In the genomic region with DNA sequence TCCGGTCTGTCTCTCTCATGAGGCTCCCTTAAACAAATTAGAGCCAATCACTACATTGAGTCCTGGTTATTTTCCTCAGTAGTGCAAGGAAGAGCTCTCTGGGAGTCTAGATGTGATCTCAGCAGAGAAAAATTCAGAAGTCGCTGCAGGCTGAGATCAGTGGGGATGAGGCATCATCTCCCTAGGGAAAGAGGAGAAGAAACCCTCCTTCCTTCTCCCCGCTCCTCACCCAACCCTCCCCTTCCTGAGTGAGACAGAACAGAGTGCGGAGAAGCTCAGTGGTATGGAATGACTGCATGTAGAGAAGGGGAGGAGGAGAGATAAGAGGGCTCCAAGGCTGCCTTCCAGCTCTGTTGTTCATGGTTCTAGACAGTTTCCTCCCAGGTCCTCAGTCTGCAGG, we compare ENCODE assay signal across 14 cellular contexts.
DNase-seq lines count a peak whose midpoint lies in the region; ATAC-seq and TF ChIP-seq lines count a peak whose summit lies in the region.
"Had no signal": no experiment of that assay in that cellular context is flagged by ENCODE, and none has a peak within 500 bp of the region (broad histone marks: within the 10 kb centered on the region; RNA-seq: fewer than 3 reads in every experiment).

No MANE protein-coding gene starts in this region.

- ATAC-seq in stimulated activated effector memory CD8-positive, alpha-beta T cell treated with anti-CD3 and anti-CD28 coated beads, Interleukin-12 subunit alpha, Interleukin-12 subunit beta, amount 100 ng/mL, for 72 hours = peak; percentile 28
- no peak for ATAC-seq in GM19351 (IDR thresholded peaks at IDR 0.05; ENCODE audit: unreplicated experiment)
- ATAC-seq in activated T-cell treated with anti-CD3 and anti-CD28 coated beads, Interleukin-2, amount 50 U/mL, for 72 hours (replicated peaks in 1 of 2) = no peak
- ATAC-seq: GM23338 had no signal

- peak; percentile 90 for DNase-seq in MCF 10A (ENCODE audit: unreplicated experiment)
- no peak for DNase-seq in breast epithelium (ENCODE audit: low spot score in 2 of 2)
- DNase-seq in SK-N-SH = peak; percentile 2
- peak; percentile 97 for DNase-seq in fibroblast of the aortic adventitia (ENCODE audit: low read depth)
- no peak for DNase-seq in stimulated activated effector memory CD8-positive, alpha-beta T cell treated with anti-CD3 and anti-CD28 coated beads, Interleukin-12 subunit alpha, Interleukin-12 subunit beta, amount 100 ng/mL, for 72 hours (ENCODE audit: low spot score in 2 of 2)
- DNase-seq in activated naive CD4-positive, alpha-beta T cell treated with anti-CD3 and anti-CD28 coated beads, Interleukin-2, amount 10 ng/mL, durations not matched to agents 7 days and 5 days = no peak
- DNase-seq in activated T-cell treated with anti-CD3 and anti-CD28 coated beads, Interleukin-2, amount 50 U/mL, for 72 hours = no peak
- DNase-seq: activated CD8-positive, alpha-beta memory T cell treated with anti-CD3 and anti-CD28 coated beads, Interleukin-2, amount 50 U/mL, for 48 hours; glutamatergic neuron had no signal

- no peaks in the 10 kb centered on the region for H4K20me1 ChIP-seq in SK-N-SH (ENCODE audit: insufficient read depth)

- H3K79me2 ChIP-seq in SK-N-SH (ENCODE audit: insufficient read depth) = peaks cover 39% of the 10 kb centered on the region

- no peak overlapping the region for H3K4me3 ChIP-seq in breast epithelium
- no peak overlapping the region for H3K4me3 ChIP-seq in SK-N-SH (ENCODE audit: low read depth in 2 of 2, low read length in 1 of 2)
- no peak overlapping the region for H3K4me3 ChIP-seq in fibroblast of the aortic adventitia (ENCODE audit: low read depth, low read length)
- H3K4me3 ChIP-seq: cardiac muscle cell, GM23338 had no signal

- CTCF ChIA-PET in MCF 10A (lab: Yijun Ruan, JAX) = interaction anchor here (0.7 to 0.9 kb wide), 2 partner anchors 10 to 418 kb away, joined by 3 to 4 read pairs; no protein-coding TSS in a partner anchor
- CTCF ChIA-PET in SK-N-SH (lab: Yijun Ruan, JAX) = no interaction called here
- CTCF ChIA-PET in activated naive CD4-positive, alpha-beta T cell treated with anti-CD3 and anti-CD28 coated beads, Interleukin-2, amount 10 ng/mL, durations not matched to agents 7 days and 5 days (lab: Charles Lee) = no interaction called here

- TF ChIP-seq RAD21 in SK-N-SH (IDR thresholded peaks at IDR 0.05; ENCODE audit: low read length) = no peak

- H3F3A ChIP-seq in SK-N-SH (replicated peaks; ENCODE audit: insufficient read depth) = peaks cover 70% of the 10 kb centered on the region

- intact Hi-C loops in MCF 10A (cut with micrococcal nuclease) = no loop called here
- intact Hi-C loops in breast epithelium (cut with DNase I; ENCODE audit: low total_unique reads) = no loop called here

- peak overlapping the region; percentile 54; the same call in 1 of the 2 replicates for H3K4me2 ChIP-seq in SK-N-SH
- H3K4me2 ChIP-seq: GM23338 had no signal

- H3K27ac Mint-ChIP-seq in MCF 10A (ENCODE audit: low read depth, unreplicated experiment) = peak overlapping the region; percentile 67
- H3K27ac Mint-ChIP-seq in stimulated activated effector memory CD8-positive, alpha-beta T cell treated with anti-CD3 and anti-CD28 coated beads, Interleukin-12 subunit alpha, Interleukin-12 subunit beta, amount 100 ng/mL, for 72 hours = no peak overlapping the region
- no peak overlapping the region for H3K27ac Mint-ChIP-seq in activated naive CD4-positive, alpha-beta T cell treated with anti-CD3 and anti-CD28 coated beads, Interleukin-2, amount 10 ng/mL, durations not matched to agents 7 days and 5 days
- H3K27ac Mint-ChIP-seq in activated T-cell treated with anti-CD3 and anti-CD28 coated beads, Interleukin-2, amount 50 U/mL, for 72 hours = no peak overlapping the region
- H3K27ac Mint-ChIP-seq: GM23338; stimulated activated naive CD8-positive, alpha-beta T cell treated with anti-CD3 and anti-CD28 coated beads, Interleukin-15, Interleukin-2, amounts not matched to agents 100 ng/mL and 50 ng/mL, for 24 hours had no signal

- POLR2A ChIA-PET in MCF 10A (lab: Yijun Ruan, JAX) = interaction anchor here (0.6 to 1.0 kb wide), 3 partner anchors 8 to 28 kb away, joined by 3 read pairs; no protein-coding TSS in a partner anchor
- POLR2A ChIA-PET in SK-N-SH (lab: Yijun Ruan, JAX) = no interaction called here

- H3K9me3 ChIP-seq in breast epithelium (no peaks in the 10 kb centered on the region), SK-N-SH (no peaks in the 10 kb centered on the region)

- peaks cover 74% of the 10 kb centered on the region for H3K4me1 Mint-ChIP-seq in MCF 10A (ENCODE audit: insufficient read depth, unreplicated experiment)
- H3K4me1 Mint-ChIP-seq in stimulated activated effector memory CD8-positive, alpha-beta T cell treated with anti-CD3 and anti-CD28 coated beads, Interleukin-12 subunit alpha, Interleukin-12 subunit beta, amount 100 ng/mL, for 72 hours = no peaks in the 10 kb centered on the region
- no peaks in the 10 kb centered on the region for H3K4me1 Mint-ChIP-seq in activated naive CD4-positive, alpha-beta T cell treated with anti-CD3 and anti-CD28 coated beads, Interleukin-2, amount 10 ng/mL, durations not matched to agents 7 days and 5 days
- H3K4me1 Mint-ChIP-seq in activated T-cell treated with anti-CD3 and anti-CD28 coated beads, Interleukin-2, amount 50 U/mL, for 72 hours (ENCODE audit: low read depth) = no peaks in the 10 kb centered on the region
- H3K4me1 Mint-ChIP-seq: GM23338 had no signal

- no peaks in the 10 kb centered on the region for H3K9me2 ChIP-seq in SK-N-SH

- H2AFZ ChIP-seq in SK-N-SH (ENCODE audit: low read depth) = no peak overlapping the region
- H2AFZ ChIP-seq: GM23338 had no signal

- H3K9ac ChIP-seq in SK-N-SH = peak overlapping the region; percentile 74

- WGBS in SK-N-SH (ENCODE audit: low lambda C conversion rate) = 4% methylated on average over 4 of the region's 4 CpGs

- H3K36me3 Mint-ChIP-seq in MCF 10A (ENCODE audit: insufficient read depth, unreplicated experiment) = peaks cover 7% of the 10 kb centered on the region
- H3K36me3 Mint-ChIP-seq in stimulated activated effector memory CD8-positive, alpha-beta T cell treated with anti-CD3 and anti-CD28 coated beads, Interleukin-12 subunit alpha, Interleukin-12 subunit beta, amount 100 ng/mL, for 72 hours = no peaks in the 10 kb centered on the region
- H3K36me3 Mint-ChIP-seq in activated naive CD4-positive, alpha-beta T cell treated with anti-CD3 and anti-CD28 coated beads, Interleukin-2, amount 10 ng/mL, durations not matched to agents 7 days and 5 days = no peaks in the 10 kb centered on the region
- H3K36me3 Mint-ChIP-seq in activated T-cell treated with anti-CD3 and anti-CD28 coated beads, Interleukin-2, amount 50 U/mL, for 72 hours (ENCODE audit: insufficient read depth in 2 of 2) = no peaks in the 10 kb centered on the region

- H3K27me3 ChIP-seq in breast epithelium = no peaks in the 10 kb centered on the region
- H3K27me3 ChIP-seq in SK-N-SH (ENCODE audit: insufficient read depth) = no peaks in the 10 kb centered on the region
- H3K27me3 ChIP-seq: cardiac muscle cell had no signal

- no peak overlapping the region for H3K27ac ChIP-seq in breast epithelium
- H3K27ac ChIP-seq in SK-N-SH (ENCODE audit: low read depth in 2 of 2, low read length in 1 of 2) = peak overlapping the region; percentile 50 to 100; a peak in 3 of 4 replicates
- H3K27ac ChIP-seq: 22Rv1, cardiac muscle cell had no signal

- BruUV-seq in MCF 10A (replicated peaks; lab: Mats Ljungman, UMichigan) = no TSS peak

- H3K27me3 Mint-ChIP-seq in MCF 10A (ENCODE audit: insufficient read depth, unreplicated experiment) = no peaks in the 10 kb centered on the region
- H3K27me3 Mint-ChIP-seq in activated naive CD4-positive, alpha-beta T cell treated with anti-CD3 and anti-CD28 coated beads, Interleukin-2, amount 10 ng/mL, durations not matched to agents 7 days and 5 days = no peaks in the 10 kb centered on the region
- H3K27me3 Mint-ChIP-seq in activated T-cell treated with anti-CD3 and anti-CD28 coated beads, Interleukin-2, amount 50 U/mL, for 72 hours (ENCODE audit: low read depth) = no peaks in the 10 kb centered on the region

- no peak overlapping the region for H3K4me3 Mint-ChIP-seq in MCF 10A (ENCODE audit: unreplicated experiment)
- H3K4me3 Mint-ChIP-seq in stimulated activated effector memory CD8-positive, alpha-beta T cell treated with anti-CD3 and anti-CD28 coated beads, Interleukin-12 subunit alpha, Interleukin-12 subunit beta, amount 100 ng/mL, for 72 hours = no peak overlapping the region
- no peak overlapping the region for H3K4me3 Mint-ChIP-seq in activated naive CD4-positive, alpha-beta T cell treated with anti-CD3 and anti-CD28 coated beads, Interleukin-2, amount 10 ng/mL, durations not matched to agents 7 days and 5 days
- no peak overlapping the region for H3K4me3 Mint-ChIP-seq in activated T-cell treated with anti-CD3 and anti-CD28 coated beads, Interleukin-2, amount 50 U/mL, for 72 hours
- H3K4me3 Mint-ChIP-seq: GM23338; stimulated activated naive CD8-positive, alpha-beta T cell treated with anti-CD3 and anti-CD28 coated beads, Interleukin-15, Interleukin-2, amounts not matched to agents 100 ng/mL and 50 ng/mL, for 24 hours had no signal

- H3K4me1 ChIP-seq in breast epithelium (no peaks in the 10 kb centered on the region), SK-N-SH (ENCODE audit: control insufficient read depth in 1 of 2, insufficient read depth in 2 of 2, low read depth in 1 of 2, low read length in 1 of 2) (peaks cover 0 to 73% of the 10 kb centered on the region in 2 experiments; a peak in 3 of 4 replicates)

- H3K9me3 Mint-ChIP-seq in MCF 10A (ENCODE audit: unreplicated experiment) = no peaks in the 10 kb centered on the region
- H3K9me3 Mint-ChIP-seq in stimulated activated effector memory CD8-positive, alpha-beta T cell treated with anti-CD3 and anti-CD28 coated beads, Interleukin-12 subunit alpha, Interleukin-12 subunit beta, amount 100 ng/mL, for 72 hours = peaks cover 6% of the 10 kb centered on the region
- no peaks in the 10 kb centered on the region for H3K9me3 Mint-ChIP-seq in activated naive CD4-positive, alpha-beta T cell treated with anti-CD3 and anti-CD28 coated beads, Interleukin-2, amount 10 ng/mL, durations not matched to agents 7 days and 5 days
- peaks cover 0 to 2% of the 10 kb centered on the region in 2 donors for H3K9me3 Mint-ChIP-seq in activated T-cell treated with anti-CD3 and anti-CD28 coated beads, Interleukin-2, amount 50 U/mL, for 72 hours
- H3K9me3 Mint-ChIP-seq: GM23338 had no signal

- TF ChIP-seq CTCF in MCF 10A (IDR thresholded peaks at IDR 0.05; ENCODE audit: unreplicated experiment) (no peak), breast epithelium (IDR thresholded peaks at IDR 0.05) (no peak), SK-N-SH (IDR thresholded peaks at IDR 0.05) (no peak), fibroblast of the aortic adventitia (IDR thresholded peaks at IDR 0.05; ENCODE audit: insufficient read depth, low read length) (no peak)

- TF ChIP-seq EP300 in SK-N-SH (IDR thresholded peaks at IDR 0.05; ENCODE audit: borderline replicate concordance in 1 of 2, low read depth in 1 of 2, low read length in 1 of 2) = peak in 1 of 2 experiments; percentile 80; a peak in 2 of 4 replicates

- no peak for TF ChIP-seq POLR2A in breast epithelium (IDR thresholded peaks at IDR 0.05)

- H3K36me3 ChIP-seq in breast epithelium (no peaks in the 10 kb centered on the region), SK-N-SH (replicated peaks in 1 of 2; ENCODE audit: control insufficient read depth in 1 of 2, insufficient read depth in 2 of 2, low read length in 1 of 2) (peaks cover 7 to 33% of the 10 kb centered on the region in 2 experiments)
- H3K36me3 ChIP-seq: cardiac muscle cell had no signal

Comparison
In these comparisons a context has a peak if more than half of its experiments do, and no peak if none do; other contexts are left out.
1. DNase-seq: peak in MCF 10A (single experiment), SK-N-SH (single experiment) and fibroblast of the aortic adventitia (single experiment); none in breast epithelium (0 of 2), stimulated activated effector memory CD8-positive, alpha-beta T cell treated with anti-CD3 and anti-CD28 coated beads, Interleukin-12 subunit alpha, Interleukin-12 subunit beta, amount 100 ng/mL, for 72 hours (0 of 2), activated naive CD4-positive, alpha-beta T cell treated with anti-CD3 and anti-CD28 coated beads, Interleukin-2, amount 10 ng/mL, durations not matched to agents 7 days and 5 days (single experiment) and activated T-cell treated with anti-CD3 and anti-CD28 coated beads, Interleukin-2, amount 50 U/mL, for 72 hours (0 of 2).
2. H3K27ac ChIP-seq: peak in SK-N-SH (2 of 2); none in breast epithelium (0 of 2).